Comparison of ENCODE assay signal across 11 cellular contexts in genomic region chr12:106271575-106272505, GRCh38.
"Had no signal": no experiment of that assay in that cellular context is flagged by ENCODE, and none has a peak within 500 bp of the region (broad histone marks: within the 10 kb centered on the region; RNA-seq: fewer than 3 reads in every experiment).

No MANE protein-coding gene starts in this region.

- H3K27me3 ChIP-seq: ascending aorta had no signal

- H3K4me1 ChIP-seq: ascending aorta had no signal

- DNase-seq: activated CD4-positive, alpha-beta T cell treated with anti-CD3 and anti-CD28 coated beads, Interleukin-2, amount 50 U/mL, for 48 hours; activated CD4-positive, CD25-positive, alpha-beta regulatory T cell treated with anti-CD3 and anti-CD28 coated beads, Interleukin-2, amount 50 U/mL, for 72 hours; activated CD8-positive, alpha-beta memory T cell treated with anti-CD3 and anti-CD28 coated beads, Interleukin-2, amount 10 ng/mL, durations not matched to agents 7 days and 5 days; activated gamma-delta T cell treated with Interleukin-2 at 50 U/mL for 16 hours; activated naive CD8-positive, alpha-beta T cell treated with anti-CD3 and anti-CD28 coated beads, Interleukin-2, amount 10 ng/mL, durations not matched to agents 7 days and 5 days; activated T-cell treated with anti-CD3 and anti-CD28 coated beads, Interleukin-2, amount 50 U/mL, for 4 hours; hippocampal formation; psoas muscle; stimulated activated CD4-positive, alpha-beta T cell treated with anti-CD3 and anti-CD28 coated beads, Interleukin-4, amount 100 ng/mL, for 1 hour had no signal

- H3K27ac ChIP-seq: ascending aorta, psoas muscle, thoracic aorta had no signal

- H3K9me3 ChIP-seq: ascending aorta, psoas muscle, thoracic aorta had no signal

- H3K36me3 ChIP-seq: ascending aorta, thoracic aorta had no signal

- H3K4me3 ChIP-seq: ascending aorta, psoas muscle, thoracic aorta had no signal

- ATAC-seq: activated CD8-positive, alpha-beta memory T cell treated with anti-CD3 and anti-CD28 coated beads, Interleukin-2, amount 10 ng/mL, durations not matched to agents 7 days and 5 days; activated T-cell treated with anti-CD3 and anti-CD28 coated beads, Interleukin-2, amount 50 U/mL, for 4 hours; psoas muscle had no signal
